1 cellular context compared by ENCODE assay signal in genomic region chr3:126625729-126626128, GRCh38. TPM values are rescaled to one million over a fixed set of nuclear protein-coding genes. Genes with fewer than 3 reads are reported as not detected.
"Had no signal": no experiment of that assay in that cellular context is flagged by ENCODE, and none has a peak within 500 bp of the region (broad histone marks: within the 10 kb centered on the region; RNA-seq: fewer than 3 reads in every experiment).

No MANE protein-coding gene starts in this region.

RNA-seq across cellular contexts. Expression of gene TXNRD3, which starts 29.2 kb away (rescaled TPM):
- polyA plus RNA-seq: GM12878 had no signal
